ENCODE assay signal across 2 cellular contexts in genomic region chr17:6691958-6692357, GRCh38.
TF ChIP-seq lines count a peak whose summit lies in the region.

No MANE protein-coding gene starts in this region.

TF ChIP-seq in HEK293, 187 proteins besides CTCF, POLR2A, EP300 and RAD21:
- TF ChIP-seq ZBTB17 (tag by site-specific recombination; IDR thresholded peaks at IDR 0.05), result peak; percentile 97
- peak; percentile 99 for TF ChIP-seq ZNF366 (tag by site-specific recombination; conservative IDR thresholded peaks at IDR 0.05)
TF ChIP-seq in HEK293: peak in this region for 2; not testable (repeated sequence) for 185.

TF ChIP-seq in HepG2, 621 proteins besides CTCF, POLR2A, EP300 and RAD21:
- TF ChIP-seq ZNF710 (CRISPR knock-in tag; IDR thresholded peaks at IDR 0.05; ENCODE audit: borderline replicate concordance), result peak; percentile 53; the same call in 1 of the 2 replicates
